ENCODE assay signal across 8 cellular contexts in the genomic region with DNA sequence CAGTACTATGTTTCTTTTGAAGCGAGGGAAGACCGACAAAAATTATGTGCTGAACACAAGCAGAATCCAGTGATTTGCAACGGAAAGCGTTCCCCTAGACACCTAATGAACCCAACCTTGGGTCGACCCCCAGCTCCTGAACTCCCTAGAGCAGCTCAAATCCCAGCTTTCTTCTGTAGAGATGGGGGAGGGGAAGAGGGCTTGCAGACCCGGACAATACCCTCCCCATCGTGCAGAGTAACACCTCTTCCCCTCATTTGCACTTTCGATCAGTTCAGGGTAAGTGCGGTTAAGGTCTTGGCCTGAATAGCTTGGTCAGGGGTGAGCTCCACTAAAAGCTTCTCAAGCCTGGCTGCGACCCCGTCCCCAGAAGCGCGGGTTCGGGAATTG. TPM values are rescaled to one million over a fixed set of nuclear protein-coding genes. Genes with fewer than 3 reads are reported as not detected.
DNase-seq lines count a peak whose midpoint lies in the region; ATAC-seq, FAIRE-seq and TF ChIP-seq lines count a peak whose summit lies in the region.

No MANE protein-coding gene starts in this region.

- H3K4me3 ChIP-seq in HUES6 (ENCODE audit: low read depth, low read length) (peak overlapping the region; percentile 84), bronchial epithelial cell (ENCODE audit: low read depth, low read length) (peak overlapping the region; percentile 63), lung (peak overlapping the region; percentile 66), upper lobe of right lung (peak overlapping the region; percentile 81)

- H3K4me1 ChIP-seq in HUES6 (ENCODE audit: control insufficient read depth, insufficient read depth, low read length): peaks cover 6% of the 10 kb centered on the region
- H3K4me1 ChIP-seq in lung (ENCODE audit: control insufficient read depth in 2 of 2, insufficient read depth in 2 of 2, low read length in 2 of 2): no peaks in the 10 kb centered on the region
- peaks cover 11% of the 10 kb centered on the region for H3K4me1 ChIP-seq in upper lobe of right lung

- 2 to 4% methylated on average over 14 of the region's 14 CpGs for WGBS in lung, 2 donors

- FAIRE-seq in bronchial epithelial cell (lab: Jason Lieb, UNC): no peak

- H3K27ac ChIP-seq in HUES6 (ENCODE audit: low read depth, low read length) (no peak overlapping the region), lung (ENCODE audit: low read depth in 1 of 2, low read length in 1 of 2) (peak overlapping the region in 1 of 2 donors; percentile 94), upper lobe of right lung (peak overlapping the region; percentile 87)

- H3K9ac ChIP-seq in HUES6 (ENCODE audit: low read length): peak overlapping the region; percentile 60

- no peaks in the 10 kb centered on the region for H3K9me3 ChIP-seq in HUES6 (ENCODE audit: control insufficient read depth, insufficient read depth, low read depth, low read length)
- H3K9me3 ChIP-seq in lung (ENCODE audit: control insufficient read depth in 2 of 2, insufficient read depth in 1 of 2, low read length in 1 of 2): no peaks in the 10 kb centered on the region
- no peaks in the 10 kb centered on the region for H3K9me3 ChIP-seq in upper lobe of right lung

- TF ChIP-seq CTCF in bronchial epithelial cell (IDR thresholded peaks at IDR 0.05; ENCODE audit: insufficient read depth, low read length, severe bottlenecking) (no peak), lung (IDR thresholded peaks at IDR 0.05; ENCODE audit: control extremely low read depth, extremely low read depth) (no peak), upper lobe of right lung (IDR thresholded peaks at IDR 0.05) (no peak)

- peak; percentile 18 for ATAC-seq in Right ventricle myocardium superior (ENCODE audit: poor library complexity)
- ATAC-seq in Right ventricle myocardium inferior: no peak
- ATAC-seq in lung (ENCODE audit: insufficient read depth, low FRiP score): no peak
- peak; percentile 27 for ATAC-seq in upper lobe of right lung
- no peak for ATAC-seq in HG03571 (IDR thresholded peaks at IDR 0.05; ENCODE audit: unreplicated experiment)

- H3K27me3 ChIP-seq in HUES6 (ENCODE audit: control insufficient read depth, insufficient read depth, low read length) (peaks cover 28% of the 10 kb centered on the region), bronchial epithelial cell (ENCODE audit: control insufficient read depth, insufficient read depth, low read length) (no peaks in the 10 kb centered on the region), lung (ENCODE audit: control insufficient read depth, insufficient read depth) (no peaks in the 10 kb centered on the region), upper lobe of right lung (peaks cover 9% of the 10 kb centered on the region)

- DNase-seq in Right ventricle myocardium superior (no peak), Right ventricle myocardium inferior (ENCODE audit: missing footprints) (no peak), bronchial epithelial cell (ENCODE audit: low read depth) (no peak), lung (ENCODE audit: low spot score) (no peak), upper lobe of right lung (no peak), NCI-H2227 (lab: John Stamatoyannopoulos, UW; ENCODE audit: unreplicated experiment) (no peak)

- H3K36me3 ChIP-seq in HUES6 (ENCODE audit: control insufficient read depth, insufficient read depth, low read length) (no peaks in the 10 kb centered on the region), bronchial epithelial cell (ENCODE audit: control insufficient read depth, insufficient read depth, low read length) (no peaks in the 10 kb centered on the region), lung (ENCODE audit: control insufficient read depth in 2 of 2, insufficient read depth in 2 of 2, low read length in 2 of 2) (no peaks in the 10 kb centered on the region), upper lobe of right lung (no peaks in the 10 kb centered on the region)

- intact Hi-C loops in Right ventricle myocardium superior (cut with DNase I) (no loop called here), Right ventricle myocardium inferior (cut with DNase I) (loop anchor here (10.0 kb wide), 1 partner anchor 612 kb away; no protein-coding TSS in a partner anchor), upper lobe of right lung (cut with DNase I) (loop anchor here (10.0 kb wide), 1 partner anchor 342 kb away; no protein-coding TSS in a partner anchor)

RNA-seq across cellular contexts. Expression of gene CEP162, which starts 0.4 kb away (rescaled TPM):
- total RNA-seq in Right ventricle myocardium superior (4.5 TPM), Right ventricle myocardium inferior (3.9 TPM), bronchial epithelial cell (3.1 and 3.4 TPM in 2 replicates), lung (10 to 100 TPM; 10.1 to 25.6 TPM), upper lobe of right lung (11.0 TPM)
- polyA plus RNA-seq in lung: 1 to 10 TPM; 4.3 to 7.3 TPM

Comparison
In these comparisons a context has a peak if more than half of its experiments do, and no peak if none do; other contexts are left out.
1. ATAC-seq: peak in Right ventricle myocardium superior (single experiment) and upper lobe of right lung (single experiment); none in Right ventricle myocardium inferior (single experiment), lung (single experiment) and HG03571 (single experiment).
2. Peak in every context shown above with its lines, with median percentiles within 50 percentile points of each other: H3K4me3 ChIP-seq.